ENCODE assay signal across 2 cellular contexts in genomic region chr1:63264161-63264560, GRCh38.
TF ChIP-seq lines count a peak whose summit lies in the region.

No MANE protein-coding gene starts in this region.

TF ChIP-seq in GM23338, 12 proteins besides CTCF, POLR2A, EP300 and RAD21 (continued from another document):
- TF ChIP-seq ETS1 (IDR thresholded peaks at IDR 0.05) (no peak), JUNB (IDR thresholded peaks at IDR 0.05; ENCODE audit: unreplicated experiment) (no peak), CREB1 (CRISPR knock-in tag; IDR thresholded peaks at IDR 0.05; ENCODE audit: low read depth) (no peak), STAT1 (IDR thresholded peaks at IDR 0.05; ENCODE audit: unreplicated experiment) (no peak)

TF ChIP-seq in endothelial cell of umbilical vein, 7 proteins besides CTCF, POLR2A, EP300 and RAD21 (continued from another document):
- no peak for TF ChIP-seq JUN (IDR thresholded peaks at IDR 0.05; ENCODE audit: borderline replicate concordance, insufficient read depth, insufficient read length, low read depth)
